Comparison of ENCODE assay signal across 11 cellular contexts in genomic region chr15:40055576-40056293, GRCh38. TPM values are rescaled to one million over a fixed set of nuclear protein-coding genes. Genes with fewer than 3 reads are reported as not detected.
DNase-seq lines count a peak whose midpoint lies in the region; ATAC-seq and TF ChIP-seq lines count a peak whose summit lies in the region.
"Had no signal": no experiment of that assay in that cellular context is flagged by ENCODE, and none has a peak within 500 bp of the region (broad histone marks: within the 10 kb centered on the region; RNA-seq: fewer than 3 reads in every experiment).

No MANE protein-coding gene starts in this region.

- TF ChIP-seq CTCF in left ventricle myocardium inferior (IDR thresholded peaks at IDR 0.05; ENCODE audit: borderline replicate concordance) (no peak), stomach (IDR thresholded peaks at IDR 0.05) (no peak)

- H3K4me3 ChIP-seq in left ventricle myocardium inferior, result no peak overlapping the region
- H3K4me3 ChIP-seq in stomach, result no peak overlapping the region
- H3K4me3 ChIP-seq: upper lobe of right lung had no signal

- peaks cover 15% of the 10 kb centered on the region for H3K36me3 ChIP-seq in left ventricle myocardium inferior
- H3K36me3 ChIP-seq in stomach, result no peaks in the 10 kb centered on the region
- H3K36me3 ChIP-seq: upper lobe of right lung had no signal

- peaks cover 64% of the 10 kb centered on the region for H3K4me1 Mint-ChIP-seq in activated CD4-positive, alpha-beta T cell treated with anti-CD3 and anti-CD28 coated beads, Interleukin-2, amount 10 ng/mL, durations not matched to agents 7 days and 5 days

- DNase-seq in activated CD4-positive, alpha-beta T cell treated with anti-CD3 and anti-CD28 coated beads, Interleukin-2, amount 10 ng/mL, durations not matched to agents 7 days and 5 days, result no peak
- DNase-seq in activated CD4-positive, alpha-beta T cell treated with anti-CD3 and anti-CD28 coated beads for 4 hours, result no peak
- DNase-seq in RPMI7951 (ENCODE audit: low read depth) (peak; percentile 61), left ventricle myocardium inferior (peak; percentile 80), stomach (peak; percentile 93), MV-4-11 (lab: John Stamatoyannopoulos, UW) (no peak), NCI-H82 treated with DMSO at 0.1 percent for 48 hours (lab: John Stamatoyannopoulos, UW; ENCODE audit: unreplicated experiment) (no peak)
- DNase-seq: SHP77; stimulated activated CD4-positive, alpha-beta T cell treated with anti-CD3 and anti-CD28 coated beads, Interleukin-15, amount 100 ng/mL, for 24 hours; upper lobe of right lung had no signal

- H3K4me3 Mint-ChIP-seq in activated CD4-positive, alpha-beta T cell treated with anti-CD3 and anti-CD28 coated beads, Interleukin-2, amount 10 ng/mL, durations not matched to agents 7 days and 5 days, result no peak overlapping the region

- peak overlapping the region; percentile 12 for H3K27ac Mint-ChIP-seq in activated CD4-positive, alpha-beta T cell treated with anti-CD3 and anti-CD28 coated beads, Interleukin-2, amount 10 ng/mL, durations not matched to agents 7 days and 5 days

- 42 to 64% (median 53%) methylated on average over 14 of the region's 14 CpGs for WGBS in stomach, 5 donors

- H3K9me3 ChIP-seq in left ventricle myocardium inferior (replicated peaks) (no peaks in the 10 kb centered on the region), stomach (no peaks in the 10 kb centered on the region)
- H3K9me3 ChIP-seq: upper lobe of right lung had no signal

- CTCF ChIA-PET in activated CD4-positive, alpha-beta T cell treated with anti-CD3 and anti-CD28 coated beads, Interleukin-2, amount 10 ng/mL, durations not matched to agents 7 days and 5 days (lab: Charles Lee), result interaction anchor here (1.4 to 2.8 kb wide), 4 partner anchors 9 to 89 kb away, joined by 3 to 10 read pairs (median 6); partner anchors contain the start of gene BMF

- no peak for TF ChIP-seq POLR2A in stomach (IDR thresholded peaks at IDR 0.05)

- H3K4me1 ChIP-seq in left ventricle myocardium inferior, result peaks cover 36% of the 10 kb centered on the region
- peaks cover 21 to 39% (median 31%) of the 10 kb centered on the region in 4 donors for H3K4me1 ChIP-seq in stomach

- POLR2A ChIA-PET in activated CD4-positive, alpha-beta T cell treated with anti-CD3 and anti-CD28 coated beads, Interleukin-2, amount 10 ng/mL, durations not matched to agents 7 days and 5 days (lab: Charles Lee), result no interaction called here

- H3K27me3 Mint-ChIP-seq in activated CD4-positive, alpha-beta T cell treated with anti-CD3 and anti-CD28 coated beads, Interleukin-2, amount 10 ng/mL, durations not matched to agents 7 days and 5 days, result no peaks in the 10 kb centered on the region

- H3K27me3 ChIP-seq in left ventricle myocardium inferior (ENCODE audit: low read depth) (no peaks in the 10 kb centered on the region), stomach (no peaks in the 10 kb centered on the region)
- H3K27me3 ChIP-seq: upper lobe of right lung had no signal

- TF ChIP-seq EP300 in stomach (IDR thresholded peaks at IDR 0.05), result no peak

- no peak for ATAC-seq in GM19035 (IDR thresholded peaks at IDR 0.05; ENCODE audit: unreplicated experiment)

- H3K27ac ChIP-seq in left ventricle myocardium inferior (replicated peaks) (peak overlapping the region; percentile 66), stomach (peak overlapping the region; percentile 43 to 76 (median 72))
- H3K27ac ChIP-seq: upper lobe of right lung had no signal

- H3K9me3 Mint-ChIP-seq in activated CD4-positive, alpha-beta T cell treated with anti-CD3 and anti-CD28 coated beads, Interleukin-2, amount 10 ng/mL, durations not matched to agents 7 days and 5 days, result no peaks in the 10 kb centered on the region

- H3K36me3 Mint-ChIP-seq in activated CD4-positive, alpha-beta T cell treated with anti-CD3 and anti-CD28 coated beads, Interleukin-2, amount 10 ng/mL, durations not matched to agents 7 days and 5 days (ENCODE audit: low read depth), result peaks cover 9% of the 10 kb centered on the region

- intact Hi-C loops in left ventricle myocardium inferior (cut with micrococcal nuclease), result no loop called here
- intact Hi-C loops in stomach (cut with DNase I; ENCODE audit: low total_unique reads), result no loop called here

RNA-seq across cellular contexts. Expression of gene SRP14, which starts 16.8 kb away (rescaled TPM):
- total RNA-seq in activated CD4-positive, alpha-beta T cell treated with anti-CD3 and anti-CD28 coated beads, Interleukin-2, amount 10 ng/mL, durations not matched to agents 7 days and 5 days, result 100 to 1,000 TPM; 145 to 150 TPM
- 404 and 461 TPM in 2 replicates for total RNA-seq in RPMI7951 (2014; rRNA removed; shearing (Covaris generic))
- total RNA-seq in left ventricle myocardium inferior (240 TPM), stomach (100 to 1,000 TPM in 3 of 5 donors, 10 to 100 TPM in 2; 72.4 to 350 (median 168) TPM)
- polyA plus RNA-seq in stomach, result 100 to 1,000 TPM; 369 to 411 (median 382) TPM

RNA-seq across cellular contexts. Expression of gene BMF, which starts 52.9 kb away (rescaled TPM):
- total RNA-seq in activated CD4-positive, alpha-beta T cell treated with anti-CD3 and anti-CD28 coated beads, Interleukin-2, amount 10 ng/mL, durations not matched to agents 7 days and 5 days, result 1 to 10 TPM; 8.5 to 8.6 TPM
- total RNA-seq in RPMI7951 (2014; rRNA removed; shearing (Covaris generic)), result 13.8 and 13.9 TPM in 2 replicates
- total RNA-seq in left ventricle myocardium inferior, result 3.1 TPM
- 10 to 100 TPM in 3 of 5 donors, 1 to 10 TPM in 2; 2.2 to 11.7 (median 10.7) TPM for total RNA-seq in stomach
- polyA plus RNA-seq in stomach, result 1 to 10 TPM; 3.8 to 6.5 (median 5.1) TPM

Comparison
In these comparisons a context has a peak if more than half of its experiments do, and no peak if none do; other contexts are left out.
1. DNase-seq: peak in RPMI7951 (single experiment), left ventricle myocardium inferior (single experiment) and stomach (single experiment); none in activated CD4-positive, alpha-beta T cell treated with anti-CD3 and anti-CD28 coated beads, Interleukin-2, amount 10 ng/mL, durations not matched to agents 7 days and 5 days (single experiment), activated CD4-positive, alpha-beta T cell treated with anti-CD3 and anti-CD28 coated beads for 4 hours (0 of 2), MV-4-11 (single experiment) and NCI-H82 treated with DMSO at 0.1 percent for 48 hours (single experiment).